ENCODE assay signal across 9 cellular contexts in genomic region chr9:130825051-130825651, GRCh38. TPM values are rescaled to one million over a fixed set of nuclear protein-coding genes. Genes with fewer than 3 reads are reported as not detected.
DNase-seq lines count a peak whose midpoint lies in the region; ATAC-seq and TF ChIP-seq lines count a peak whose summit lies in the region.
"Had no signal": no experiment of that assay in that cellular context is flagged by ENCODE, and none has a peak within 500 bp of the region (broad histone marks: within the 10 kb centered on the region; RNA-seq: fewer than 3 reads in every experiment).

No MANE protein-coding gene starts in this region.

- H3K4me3 ChIP-seq in right atrium auricular region = no peak overlapping the region
- no peak overlapping the region for H3K4me3 ChIP-seq in skin epidermis

- POLR2A ChIA-PET in CD4-positive, alpha-beta T cell (lab: Charles Lee) = no interaction called here

- H3K9me3 ChIP-seq in T-helper 17 cell (ENCODE audit: control insufficient read depth, low read length, poor library complexity, severe bottlenecking) (no peaks in the 10 kb centered on the region), right atrium auricular region (no peaks in the 10 kb centered on the region)
- peaks cover 7% of the 10 kb centered on the region for H3K9me3 ChIP-seq in CD4-positive, alpha-beta T cell (ENCODE audit: control insufficient read depth, low read length)

- peaks cover 2% of the 10 kb centered on the region for H3K9me3 Mint-ChIP-seq in CD4-positive, alpha-beta T cell

- TF ChIP-seq CTCF in right atrium auricular region (IDR thresholded peaks at IDR 0.05) = no peak
- TF ChIP-seq CTCF in CD4-positive, alpha-beta T cell (IDR thresholded peaks at IDR 0.05) = no peak

- peak; percentile 61 for DNase-seq in HT1080 (ENCODE audit: low read depth)
- no peak for DNase-seq in T-helper 17 cell
- DNase-seq in right atrium auricular region (ENCODE audit: low spot score) = no peak
- DNase-seq in CD4-positive, alpha-beta T cell = no peak
- no peak for DNase-seq in germinal center (ENCODE audit: low spot score)
- DNase-seq in AML-193 (lab: John Stamatoyannopoulos, UW) = no peak
- DNase-seq: naive B cell had no signal

- ATAC-seq in T-helper 17 cell = no peak
- ATAC-seq in CD4-positive, alpha-beta T cell (ENCODE audit: poor library complexity) = no peak
- ATAC-seq in HG02610 (IDR thresholded peaks at IDR 0.05; ENCODE audit: unreplicated experiment) = no peak

- no peaks in the 10 kb centered on the region for H3K36me3 ChIP-seq in right atrium auricular region

- peaks cover 14% of the 10 kb centered on the region for H3K4me1 Mint-ChIP-seq in T-helper 17 cell
- peaks cover 12% of the 10 kb centered on the region for H3K4me1 Mint-ChIP-seq in CD4-positive, alpha-beta T cell (ENCODE audit: low read depth)

- intact Hi-C loops in CD4-positive, alpha-beta T cell (cut with DNase I, micrococcal nuclease) = no loop called here

- no peak overlapping the region for H3K4me3 Mint-ChIP-seq in T-helper 17 cell
- no peak overlapping the region for H3K4me3 Mint-ChIP-seq in CD4-positive, alpha-beta T cell
- H3K4me3 Mint-ChIP-seq: naive B cell had no signal

- no peaks in the 10 kb centered on the region for H3K27me3 ChIP-seq in right atrium auricular region
- H3K27me3 ChIP-seq in CD4-positive, alpha-beta T cell (ENCODE audit: control insufficient read depth, insufficient read depth, low read length) = no peaks in the 10 kb centered on the region

- peak overlapping the region; percentile 65 for H3K27ac Mint-ChIP-seq in T-helper 17 cell
- H3K27ac Mint-ChIP-seq in CD4-positive, alpha-beta T cell = no peak overlapping the region

- H3K36me3 Mint-ChIP-seq in T-helper 17 cell (ENCODE audit: low read depth) = no peaks in the 10 kb centered on the region
- H3K36me3 Mint-ChIP-seq in CD4-positive, alpha-beta T cell (ENCODE audit: low read depth) = no peaks in the 10 kb centered on the region

- CTCF ChIA-PET in CD4-positive, alpha-beta T cell (lab: Charles Lee) = no interaction called here

- H3K4me1 ChIP-seq in right atrium auricular region = peaks cover 0 to 30% of the 10 kb centered on the region in 2 donors

- H3K27ac ChIP-seq in right atrium auricular region (peak overlapping the region; percentile 62 to 82), skin epidermis (peak overlapping the region in 18 of 21 experiments; percentile 18 to 80 (median 60))
- H3K27ac ChIP-seq in CD4-positive, alpha-beta T cell (ENCODE audit: low read depth, low read length) = no peak overlapping the region

- H3K27me3 Mint-ChIP-seq in T-helper 17 cell = no peaks in the 10 kb centered on the region
- H3K27me3 Mint-ChIP-seq in CD4-positive, alpha-beta T cell = no peaks in the 10 kb centered on the region
- H3K27me3 Mint-ChIP-seq: naive B cell had no signal

RNA-seq across cellular contexts. Expression of gene ABL1, which starts 9.9 kb away (rescaled TPM):
- total RNA-seq in HT1080 (2014; rRNA removed; shearing (Covaris generic)) = 35.7 and 41.5 TPM in 2 replicates
- 59.4 and 67.7 TPM in 2 replicates for polyA plus RNA-seq in HT1080 (2015; cell fraction: cytosol; rRNA removed)
- polyA plus RNA-seq in HT1080 (2015; cell fraction: nucleus; rRNA removed) = 109 and 120 TPM in 2 replicates
- total RNA-seq in T-helper 17 cell = 10 to 100 TPM; 34.9 to 35.8 TPM
- total RNA-seq in right atrium auricular region = 10 to 100 TPM; 26.3 to 38.9 TPM
- 10 to 100 TPM; 29.8 to 33.7 TPM for total RNA-seq in CD4-positive, alpha-beta T cell
